In genomic region chr20:1327827-1328679, GRCh38 we compare ENCODE assay signal across 1 cellular context.
TF ChIP-seq lines count a peak whose summit lies in the region.

No MANE protein-coding gene starts in this region.

TF ChIP-seq in K562, 482 proteins besides CTCF, POLR2A, EP300 and RAD21 (continued from another document):
- TF ChIP-seq, protein P1, sequence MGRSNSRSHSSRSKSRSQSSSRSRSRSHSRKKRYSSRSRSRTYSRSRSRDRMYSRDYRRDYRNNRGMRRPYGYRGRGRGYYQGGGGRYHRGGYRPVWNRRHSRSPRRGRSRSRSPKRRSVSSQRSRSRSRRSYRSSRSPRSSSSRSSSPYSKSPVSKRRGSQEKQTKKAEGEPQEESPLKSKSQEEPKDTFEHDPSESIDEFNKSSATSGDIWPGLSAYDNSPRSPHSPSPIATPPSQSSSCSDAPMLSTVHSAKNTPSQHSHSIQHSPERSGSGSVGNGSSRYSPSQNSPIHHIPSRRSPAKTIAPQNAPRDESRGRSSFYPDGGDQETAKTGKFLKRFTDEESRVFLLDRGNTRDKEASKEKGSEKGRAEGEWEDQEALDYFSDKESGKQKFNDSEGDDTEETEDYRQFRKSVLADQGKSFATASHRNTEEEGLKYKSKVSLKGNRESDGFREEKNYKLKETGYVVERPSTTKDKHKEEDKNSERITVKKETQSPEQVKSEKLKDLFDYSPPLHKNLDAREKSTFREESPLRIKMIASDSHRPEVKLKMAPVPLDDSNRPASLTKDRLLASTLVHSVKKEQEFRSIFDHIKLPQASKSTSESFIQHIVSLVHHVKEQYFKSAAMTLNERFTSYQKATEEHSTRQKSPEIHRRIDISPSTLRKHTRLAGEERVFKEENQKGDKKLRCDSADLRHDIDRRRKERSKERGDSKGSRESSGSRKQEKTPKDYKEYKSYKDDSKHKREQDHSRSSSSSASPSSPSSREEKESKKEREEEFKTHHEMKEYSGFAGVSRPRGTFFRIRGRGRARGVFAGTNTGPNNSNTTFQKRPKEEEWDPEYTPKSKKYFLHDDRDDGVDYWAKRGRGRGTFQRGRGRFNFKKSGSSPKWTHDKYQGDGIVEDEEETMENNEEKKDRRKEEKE (IDR thresholded peaks at IDR 0.05; ENCODE audit: borderline replicate concordance in 1 of 2, control insufficient read depth in 1 of 2, low read depth in 2 of 2, low read length in 1 of 2): no peak
- 0 out of 2 replicates have a peak, but pooled peaks have one; percentile 20 for TF ChIP-seq ZNF263 (CRISPR knock-in tag; IDR thresholded peaks at IDR 0.05; ENCODE audit: borderline replicate concordance)
